ENCODE assay signal across 7 cellular contexts in the genomic region with DNA sequence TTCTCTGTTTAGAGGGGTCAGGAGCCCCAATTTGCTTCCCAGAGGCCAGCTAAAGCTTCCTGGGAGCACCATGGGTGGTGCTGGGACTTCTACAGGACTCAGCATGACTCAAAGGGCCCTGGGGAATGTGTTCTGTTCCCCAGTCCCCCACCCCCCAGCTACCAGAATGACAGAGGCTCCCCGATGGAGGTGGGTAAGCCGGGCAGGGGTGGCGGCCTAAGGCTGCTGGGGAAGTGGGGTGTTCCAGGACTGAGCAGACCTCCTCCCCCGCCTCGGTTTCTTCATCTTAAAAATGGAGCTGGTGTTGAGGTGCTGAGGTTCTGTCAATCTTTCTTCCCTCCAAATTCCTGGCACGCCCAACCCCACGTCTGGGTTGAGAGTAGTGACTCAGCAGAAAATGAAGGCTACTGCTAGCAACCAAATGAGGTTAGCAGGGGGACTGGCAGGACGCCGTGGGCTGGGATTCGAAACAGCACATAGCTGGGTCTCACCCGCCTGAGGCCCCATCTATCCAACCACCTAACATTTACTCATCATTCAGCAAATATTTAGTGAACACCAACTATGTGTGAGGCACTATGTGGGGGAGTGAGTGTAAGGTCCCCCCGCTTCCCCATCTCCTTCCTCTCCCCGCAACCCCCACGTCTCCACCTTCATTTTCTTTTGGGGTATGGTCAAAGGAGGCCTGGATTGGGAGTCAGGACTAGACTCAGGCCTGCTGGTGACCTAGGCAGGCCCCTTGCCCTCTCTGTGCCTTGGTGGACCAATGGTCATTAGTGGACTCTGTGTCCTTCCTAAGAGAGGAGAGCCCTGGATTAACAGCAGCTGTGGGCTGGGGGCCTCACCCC. TPM values are rescaled to one million over a fixed set of nuclear protein-coding genes. Genes with fewer than 3 reads are reported as not detected.
DNase-seq lines count a peak whose midpoint lies in the region; ATAC-seq and TF ChIP-seq lines count a peak whose summit lies in the region.

No MANE protein-coding gene starts in this region.

- in situ Hi-C loops in G401 (cut with HindIII; ENCODE audit: low sequenced_read_pairs) = no loop called here

- no peak for ATAC-seq in HG02623 (IDR thresholded peaks at IDR 0.05; ENCODE audit: unreplicated experiment)

- no peaks in the 10 kb centered on the region for H3K9me3 ChIP-seq in muscle layer of duodenum (ENCODE audit: control insufficient read depth in 1 of 2, low read length in 2 of 2)

- H3K27me3 ChIP-seq in dorsolateral prefrontal cortex (no peaks in the 10 kb centered on the region), muscle layer of duodenum (ENCODE audit: low read depth, low read length) (no peaks in the 10 kb centered on the region)

- no peak for TF ChIP-seq CTCF in dorsolateral prefrontal cortex (IDR thresholded peaks at IDR 0.05 in 54 of 56, conservative IDR thresholded peaks at IDR 0.05 in 2 of 56; ENCODE audit: low read depth in 1 of 56, partially characterized antibody in 56 of 56)

- DNase-seq in G401 (ENCODE audit: low spot score) (peak; percentile 64), NCI-H460 (ENCODE audit: extremely low read depth, low read depth) (peak; percentile 89), dorsolateral prefrontal cortex (peak in 6 of 10 donors; percentile 33 to 64 (median 54)), DMS53 treated with DMSO at 0.1 percent for 48 hours (lab: John Stamatoyannopoulos, UW; ENCODE audit: unreplicated experiment) (no peak)
- no peak for DNase-seq in effector CD4-positive, alpha-beta T cell

- no peak overlapping the region for H3K4me3 ChIP-seq in dorsolateral prefrontal cortex
- H3K4me3 ChIP-seq in muscle layer of duodenum (ENCODE audit: low read depth in 1 of 2, low read length in 2 of 2) = no peak overlapping the region

- H3K27ac ChIP-seq in dorsolateral prefrontal cortex (peak overlapping the region; percentile 17 to 96 (median 91)), muscle layer of duodenum (ENCODE audit: low read length) (peak overlapping the region; percentile 62)

- H3K4me1 ChIP-seq in muscle layer of duodenum (ENCODE audit: control insufficient read depth in 1 of 2, insufficient read depth in 2 of 2, low read length in 2 of 2) = peaks cover 12 to 30% of the 10 kb centered on the region in 2 donors

- H3K36me3 ChIP-seq in muscle layer of duodenum (ENCODE audit: control insufficient read depth in 1 of 2, insufficient read depth in 2 of 2, low read length in 2 of 2) = no peaks in the 10 kb centered on the region

- intact Hi-C loops in dorsolateral prefrontal cortex (cut with DNase I) = loop anchor here in 1 of 2 donors (5.0 kb wide), 1 partner anchor 37 kb away; no protein-coding TSS in a partner anchor

RNA-seq across cellular contexts. Expression of a gene that starts 50.2 kb away (rescaled TPM):
- total RNA-seq in G401 (2014; rRNA removed; shearing (Covaris generic)) = not detected in 2 replicates
- 0.20 TPM in 1 of 2 replicates, not detected in the other for total RNA-seq in NCI-H460 (2014; rRNA removed; shearing (Covaris generic))
- polyA plus RNA-seq in NCI-H460 (2014; cell fraction: nucleus; rRNA removed) = not detected in 2 replicates
- 1 to 10 TPM in 55 of 120 experiments, under 1 TPM in 47, not detected in 18; 0.18 to 3.1 (median 1.0) TPM for total RNA-seq in dorsolateral prefrontal cortex

RNA-seq across cellular contexts. Expression of a gene that starts 55.3 kb away (rescaled TPM):
- 107 and 123 TPM in 2 replicates for total RNA-seq in G401 (2014; rRNA removed; shearing (Covaris generic))
- 46.5 and 54.9 TPM in 2 replicates for total RNA-seq in NCI-H460 (2014; rRNA removed; shearing (Covaris generic))
- 60.5 and 70.2 TPM in 2 replicates for polyA plus RNA-seq in NCI-H460 (2014; cell fraction: nucleus; rRNA removed)
- total RNA-seq in dorsolateral prefrontal cortex = 10 to 100 TPM; 22.2 to 45.4 (median 32.9) TPM

Comparison
In these comparisons a context has a peak if more than half of its experiments do, and no peak if none do; other contexts are left out.
1. DNase-seq: peak in G401 (single experiment), NCI-H460 (single experiment) and dorsolateral prefrontal cortex (6 of 10); none in DMS53 treated with DMSO at 0.1 percent for 48 hours (single experiment) and effector CD4-positive, alpha-beta T cell (single experiment).